1 cellular context compared by ENCODE assay signal in genomic region chr3:197540961-197541377, GRCh38.
TF ChIP-seq lines count a peak whose summit lies in the region.

No MANE protein-coding gene starts in this region.

TF ChIP-seq in H1, 55 proteins besides CTCF, POLR2A, EP300 and RAD21 (continued from another document):
- TF ChIP-seq TAF1 (IDR thresholded peaks at IDR 0.05; ENCODE audit: low read depth, low read length): no peak; the same call in 1 of the 2 replicates
- no peak for TF ChIP-seq POLR2AphosphoS5 (IDR thresholded peaks at IDR 0.05; ENCODE audit: low read depth, low read length)
- TF ChIP-seq, protein P1, sequence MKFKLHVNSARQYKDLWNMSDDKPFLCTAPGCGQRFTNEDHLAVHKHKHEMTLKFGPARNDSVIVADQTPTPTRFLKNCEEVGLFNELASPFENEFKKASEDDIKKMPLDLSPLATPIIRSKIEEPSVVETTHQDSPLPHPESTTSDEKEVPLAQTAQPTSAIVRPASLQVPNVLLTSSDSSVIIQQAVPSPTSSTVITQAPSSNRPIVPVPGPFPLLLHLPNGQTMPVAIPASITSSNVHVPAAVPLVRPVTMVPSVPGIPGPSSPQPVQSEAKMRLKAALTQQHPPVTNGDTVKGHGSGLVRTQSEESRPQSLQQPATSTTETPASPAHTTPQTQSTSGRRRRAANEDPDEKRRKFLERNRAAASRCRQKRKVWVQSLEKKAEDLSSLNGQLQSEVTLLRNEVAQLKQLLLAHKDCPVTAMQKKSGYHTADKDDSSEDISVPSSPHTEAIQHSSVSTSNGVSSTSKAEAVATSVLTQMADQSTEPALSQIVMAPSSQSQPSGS (IDR thresholded peaks at IDR 0.05; ENCODE audit: low read length): 0 out of 2 replicates have a peak, but pooled peaks have one; percentile 7
- no peak for TF ChIP-seq CTBP2 (IDR thresholded peaks at IDR 0.05; ENCODE audit: borderline replicate concordance, insufficient read depth, insufficient read length, low read length)
- no peak for TF ChIP-seq MAFK (IDR thresholded peaks at IDR 0.05; ENCODE audit: low read depth, low read length)
- no peak for TF ChIP-seq NANOG (IDR thresholded peaks at IDR 0.05; ENCODE audit: insufficient read depth, low read depth, low read length, poor library complexity, severe bottlenecking)
